16 cellular contexts compared by ENCODE assay signal in the genomic region with DNA sequence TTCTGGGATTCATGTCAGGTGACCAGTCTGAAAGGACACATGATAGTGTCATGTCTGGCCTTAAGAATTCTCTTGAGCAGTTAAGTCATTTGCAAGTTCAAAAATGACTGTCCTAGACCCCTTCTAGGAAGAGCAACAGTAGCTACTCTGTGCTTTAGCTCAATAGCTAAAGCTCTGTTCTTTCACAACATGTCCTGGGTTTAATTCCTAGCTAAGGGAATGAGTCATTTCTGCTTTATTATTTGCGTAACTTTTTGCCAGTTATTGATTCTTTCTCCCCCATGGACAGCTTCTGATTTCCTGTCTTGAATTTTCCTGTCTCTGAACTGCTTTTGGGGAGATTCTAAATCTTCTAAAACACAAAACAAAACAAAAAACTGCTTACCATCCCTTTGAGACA.
A peak's percentile ranks its signal among the peaks of the same experiment; 100 is the strongest.
DNase-seq lines count a peak whose midpoint lies in the region; ATAC-seq, FAIRE-seq and TF ChIP-seq lines count a peak whose summit lies in the region.
"Had no signal": no experiment of that assay in that cellular context is flagged by ENCODE, and none has a peak within 500 bp of the region (broad histone marks: within the 10 kb centered on the region; RNA-seq: fewer than 3 reads in every experiment).

No MANE protein-coding gene starts in this region.

- WGBS in liver = 36% methylated on average over 1 of the region's 1 CpG
- 15% methylated on average over 1 of the region's 1 CpG for WGBS in HepG2 (ENCODE audit: low lambda C conversion rate)

- no peak overlapping the region for H3K4me3 Mint-ChIP-seq in astrocyte (ENCODE audit: unreplicated experiment)
- H3K4me3 Mint-ChIP-seq: B cell; CD8-positive, alpha-beta T cell had no signal

- TF ChIP-seq CTCF in liver (IDR thresholded peaks at IDR 0.05; ENCODE audit: low read depth, low read length, missing input control) = no peak
- TF ChIP-seq CTCF in HepG2 (CRISPR knock-in tag; IDR thresholded peaks at IDR 0.05) = no peak
- TF ChIP-seq CTCF in astrocyte (IDR thresholded peaks at IDR 0.05; ENCODE audit: insufficient read depth, low read depth, low read length) = no peak

- no peaks in the 10 kb centered on the region for H3K79me2 ChIP-seq in HepG2 (ENCODE audit: insufficient read depth, low read length)
- no peaks in the 10 kb centered on the region for H3K79me2 ChIP-seq in astrocyte (ENCODE audit: insufficient read depth, low read length)

- FAIRE-seq in HepG2 (lab: Jason Lieb, UNC) = no peak
- FAIRE-seq in astrocyte (lab: Jason Lieb, UNC) = peak; percentile 71
- FAIRE-seq: GM12878, H54 had no signal

- H3K9me3 Mint-ChIP-seq in astrocyte (ENCODE audit: unreplicated experiment) = no peaks in the 10 kb centered on the region
- H3K9me3 Mint-ChIP-seq: CD8-positive, alpha-beta T cell had no signal

- no peaks in the 10 kb centered on the region for H3K4me1 Mint-ChIP-seq in astrocyte (ENCODE audit: low read depth, unreplicated experiment)
- H3K4me1 Mint-ChIP-seq: B cell had no signal

- H3K9ac ChIP-seq in liver (ENCODE audit: low read depth in 1 of 2, low read length in 2 of 2) (no peak overlapping the region), HepG2 (ENCODE audit: insufficient read depth, low read depth, low read length) (no peak overlapping the region), astrocyte (ENCODE audit: low read length) (no peak overlapping the region)
- H3K9ac ChIP-seq: BLaER1 treated with 17β-estradiol and CSF1 and Interleukin-3, amounts not matched to agents 10 nM and 100 nM; GM23248 had no signal

- H3K27ac ChIP-seq in liver (ENCODE audit: low read depth in 1 of 2, low read length in 2 of 2) (peak overlapping the region in 1 of 2 donors; percentile 25), HepG2 (ENCODE audit: extremely low read length, insufficient read depth, low read length) (no peak overlapping the region), astrocyte (ENCODE audit: low read depth, low read length) (no peak overlapping the region)
- H3K27ac ChIP-seq: BLaER1 treated with 17β-estradiol and CSF1 and Interleukin-3, amounts not matched to agents 10 nM and 100 nM; GM23248 had no signal

- H3K9me3 ChIP-seq in liver (ENCODE audit: control insufficient read depth in 4 of 4, low read length in 3 of 4) (no peaks in the 10 kb centered on the region), HepG2 (ENCODE audit: low read length) (peaks cover 7% of the 10 kb centered on the region; the same call in 1 of the 2 replicates), astrocyte (ENCODE audit: insufficient read depth, low read depth, low read length) (no peaks in the 10 kb centered on the region)

- no peak for DNase-seq in HepG2 (ENCODE audit: low spot score)
- no peak for DNase-seq in astrocyte (ENCODE audit: low read depth)
- DNase-seq in left lobe of liver (ENCODE audit: low spot score) = no peak
- DNase-seq in activated T-cell treated with anti-CD3 and anti-CD28 coated beads, Interleukin-2, amount 50 U/mL, for 48 hours = no peak
- DNase-seq: Calu3; CD8-positive, alpha-beta T cell; DMS79 treated with DMSO at 0.1 percent for 48 hours; GF-D8; GM23248; HCEC 1CT had no signal

- TF ChIP-seq RAD21 in liver (IDR thresholded peaks at IDR 0.05) = no peak
- TF ChIP-seq RAD21 in HepG2 (CRISPR knock-in tag; IDR thresholded peaks at IDR 0.05) = no peak

- ATAC-seq in HepG2 (no peak), left lobe of liver (peak; percentile 55), HG02759 (IDR thresholded peaks at IDR 0.05; ENCODE audit: unreplicated experiment) (no peak)
- ATAC-seq: CD8-positive, alpha-beta T cell; GM12878 had no signal

- H3K4me3 ChIP-seq in liver (ENCODE audit: low read depth in 1 of 3, low read length in 3 of 3) (no peak overlapping the region), HepG2 (replicated peaks in 1 of 3; ENCODE audit: insufficient read depth in 1 of 3, low read depth in 2 of 3, low read length in 3 of 3) (no peak overlapping the region), astrocyte (ENCODE audit: insufficient read depth, low read depth, low read length) (no peak overlapping the region)
- H3K4me3 ChIP-seq: BLaER1 treated with 17β-estradiol and CSF1 and Interleukin-3, amounts not matched to agents 10 nM and 100 nM; GM12878; GM23248 had no signal

- in situ Hi-C loops in HepG2 (cut with HindIII; ENCODE audit: extremely low pct_ligation_motif_present, low pct_unique_long_range_greater_than_20kb) = no loop called here

- no peaks in the 10 kb centered on the region for H3K36me3 Mint-ChIP-seq in astrocyte (ENCODE audit: low read depth, unreplicated experiment)
- H3K36me3 Mint-ChIP-seq: CD8-positive, alpha-beta T cell had no signal

- CTCF ChIA-PET in HepG2 (lab: Yijun Ruan, JAX; ENCODE audit: low intra/inter-chr PET ratio, low total read pairs) = no interaction called here

- no peak overlapping the region for H3K27ac Mint-ChIP-seq in astrocyte (ENCODE audit: unreplicated experiment)
- H3K27ac Mint-ChIP-seq: B cell; CD8-positive, alpha-beta T cell had no signal

- H3K4me1 ChIP-seq in liver (ENCODE audit: control insufficient read depth in 4 of 4, insufficient read depth in 4 of 4, low read length in 3 of 4) (peaks cover 0 to 3% (median under 1%) of the 10 kb centered on the region in 4 donors), HepG2 (ENCODE audit: insufficient read depth, low read length) (no peaks in the 10 kb centered on the region), astrocyte (ENCODE audit: insufficient read depth, low read length) (no peaks in the 10 kb centered on the region)
- H3K4me1 ChIP-seq: BLaER1 treated with 17β-estradiol and CSF1 and Interleukin-3, amounts not matched to agents 10 nM and 100 nM had no signal

- H3K27me3 ChIP-seq in liver (ENCODE audit: control insufficient read depth in 4 of 4, insufficient read depth in 4 of 4, low read length in 3 of 4) = no peaks in the 10 kb centered on the region
- no peaks in the 10 kb centered on the region for H3K27me3 ChIP-seq in HepG2 (ENCODE audit: control insufficient read depth in 1 of 2, insufficient read depth in 2 of 2, low read length in 2 of 2)
- H3K27me3 ChIP-seq in astrocyte (ENCODE audit: insufficient read depth, low read length) = no peaks in the 10 kb centered on the region

- H4K20me1 ChIP-seq in HepG2 (ENCODE audit: insufficient read depth, low read length) (no peaks in the 10 kb centered on the region), astrocyte (ENCODE audit: insufficient read depth, low read length) (no peaks in the 10 kb centered on the region)
- H4K20me1 ChIP-seq: BLaER1 treated with 17β-estradiol and CSF1 and Interleukin-3, amounts not matched to agents 10 nM and 100 nM had no signal

- H3K27me3 Mint-ChIP-seq in astrocyte (ENCODE audit: low read depth, unreplicated experiment) = no peaks in the 10 kb centered on the region
- H3K27me3 Mint-ChIP-seq: B cell had no signal

- TF ChIP-seq POLR2A in HepG2 (IDR thresholded peaks at IDR 0.05; ENCODE audit: insufficient read depth in 1 of 2, low read depth in 2 of 2, low read length in 2 of 2) = no peak

- no peak overlapping the region for H3K4me2 ChIP-seq in HepG2 (ENCODE audit: low read depth, low read length)
- no peak overlapping the region for H3K4me2 ChIP-seq in astrocyte (ENCODE audit: low read length)
- H3K4me2 ChIP-seq: BLaER1 treated with 17β-estradiol and CSF1 and Interleukin-3, amounts not matched to agents 10 nM and 100 nM had no signal

- H3K36me3 ChIP-seq in liver (ENCODE audit: control insufficient read depth in 4 of 4, insufficient read depth in 3 of 4, low read depth in 1 of 4, low read length in 3 of 4) = no peaks in the 10 kb centered on the region
- H3K36me3 ChIP-seq in HepG2 (replicated peaks in 1 of 2; ENCODE audit: control insufficient read depth in 1 of 2, insufficient read depth in 2 of 2, low read length in 2 of 2) = no peaks in the 10 kb centered on the region
- no peaks in the 10 kb centered on the region for H3K36me3 ChIP-seq in astrocyte (ENCODE audit: insufficient read depth, low read length)
- H3K36me3 ChIP-seq: BLaER1 treated with 17β-estradiol and CSF1 and Interleukin-3, amounts not matched to agents 10 nM and 100 nM had no signal

- H2AFZ ChIP-seq in HepG2 (ENCODE audit: low read length) (no peak overlapping the region), astrocyte (ENCODE audit: low read depth, low read length) (no peak overlapping the region)
- H2AFZ ChIP-seq: GM23248 had no signal

- TF ChIP-seq EP300 in HepG2 (IDR thresholded peaks at IDR 0.05; ENCODE audit: low read depth in 2 of 2, low read length in 2 of 2) (no peak), HepG2 (CRISPR knock-in tag; IDR thresholded peaks at IDR 0.05; ENCODE audit: borderline replicate concordance) (no peak)

- BruUV-seq in HepG2 (replicated peaks; lab: Mats Ljungman, UMichigan) = no TSS peak

- POLR2A ChIA-PET in HepG2 (lab: Yijun Ruan, JAX) = no interaction called here

- intact Hi-C loops in HepG2 (cut with micrococcal nuclease; ENCODE audit: unreplicated experiment) = no loop called here

TF ChIP-seq in liver, 16 proteins besides CTCF, POLR2A, EP300 and RAD21:
- TF ChIP-seq JUND (IDR thresholded peaks at IDR 0.05) = peak; percentile 70 to 76
- TF ChIP-seq, protein P1, sequence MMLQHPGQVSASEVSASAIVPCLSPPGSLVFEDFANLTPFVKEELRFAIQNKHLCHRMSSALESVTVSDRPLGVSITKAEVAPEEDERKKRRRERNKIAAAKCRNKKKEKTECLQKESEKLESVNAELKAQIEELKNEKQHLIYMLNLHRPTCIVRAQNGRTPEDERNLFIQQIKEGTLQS (IDR thresholded peaks at IDR 0.05) = peak; percentile 31
- no peak for TF ChIP-seq SP1 (IDR thresholded peaks at IDR 0.05)
- peak in 1 of 2 donors; percentile 14 for TF ChIP-seq HNF4A (conservative IDR thresholded peaks at IDR 0.05)

TF ChIP-seq in HepG2, 621 proteins besides CTCF, POLR2A, EP300 and RAD21:
- TF ChIP-seq, protein P2, sequence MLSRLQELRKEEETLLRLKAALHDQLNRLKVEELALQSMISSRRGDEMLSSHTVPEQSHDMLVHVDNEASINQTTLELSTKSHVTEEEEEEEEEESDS (CRISPR knock-in tag; IDR thresholded peaks at IDR 0.05; ENCODE audit: borderline replicate concordance) = no peak
- no peak for TF ChIP-seq ZNF30 (CRISPR knock-in tag; IDR thresholded peaks at IDR 0.05)
- no peak for TF ChIP-seq STAT5B (CRISPR knock-in tag; IDR thresholded peaks at IDR 0.05)
- no peak for TF ChIP-seq KLF9 (CRISPR knock-in tag; IDR thresholded peaks at IDR 0.05; ENCODE audit: low read depth)
- TF ChIP-seq GTF2F1 (IDR thresholded peaks at IDR 0.05; ENCODE audit: low read length) = no peak
TF ChIP-seq in HepG2: peak in this region for 0.
